Comparison of ENCODE assay signal across 10 cellular contexts in the genomic region with DNA sequence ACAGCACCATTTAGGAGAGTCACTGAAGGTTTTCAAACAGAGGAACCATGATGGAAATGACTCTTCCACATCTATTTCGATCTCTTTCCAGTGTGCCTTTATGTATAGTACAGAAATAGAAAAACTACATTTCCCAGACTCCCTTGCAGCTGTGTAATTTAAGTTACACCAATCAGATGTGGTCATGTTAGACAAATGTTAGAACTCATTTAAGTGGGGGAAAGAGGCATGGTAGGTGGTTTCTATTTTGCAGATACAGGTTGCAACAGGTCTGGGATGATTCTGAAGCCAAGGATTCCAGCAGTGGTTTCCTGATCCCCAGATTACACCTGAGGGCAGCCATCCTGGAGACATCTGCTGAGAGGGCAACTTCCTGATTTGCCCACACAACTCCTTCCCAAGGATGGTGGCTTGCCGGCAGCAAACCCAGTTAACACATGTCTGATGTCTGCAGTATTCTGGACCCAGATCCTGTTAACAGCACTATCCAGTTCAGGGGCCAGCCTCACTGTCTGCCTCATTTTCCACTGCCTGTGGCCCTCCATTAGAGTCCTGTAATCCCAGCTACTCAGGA. TPM values are rescaled to one million over a fixed set of nuclear protein-coding genes. Genes with fewer than 3 reads are reported as not detected.
DNase-seq lines count a peak whose midpoint lies in the region; ATAC-seq lines count a peak whose summit lies in the region.
"Had no signal": no experiment of that assay in that cellular context is flagged by ENCODE, and none has a peak within 500 bp of the region (broad histone marks: within the 10 kb centered on the region; RNA-seq: fewer than 3 reads in every experiment).

No MANE protein-coding gene starts in this region.

- peak; percentile 3 for DNase-seq in Ammon's horn (ENCODE audit: low spot score)
- peak; percentile 32 for DNase-seq in H7
- no peak for DNase-seq in activated naive CD8-positive, alpha-beta T cell treated with anti-CD3 and anti-CD28 coated beads, Interleukin-2, amount 50 U/mL, for 24 hours
- no peak for DNase-seq in left colon
- DNase-seq in HCEC 1CT, result no peak
- DNase-seq: DMS153, MG63 had no signal

- H3K36me3 ChIP-seq in H7 (replicated peaks; ENCODE audit: control insufficient read depth, insufficient read depth, low read length), result no peaks in the 10 kb centered on the region
- H3K36me3 ChIP-seq: MG63 had no signal

- peaks cover 6% of the 10 kb centered on the region for H3K4me1 Mint-ChIP-seq in activated naive CD8-positive, alpha-beta T cell treated with anti-CD3 and anti-CD28 coated beads, Interleukin-2, amount 50 U/mL, for 24 hours

- H3K4me3 Mint-ChIP-seq in activated naive CD8-positive, alpha-beta T cell treated with anti-CD3 and anti-CD28 coated beads, Interleukin-2, amount 50 U/mL, for 24 hours, result no peak overlapping the region

- H3K27me3 Mint-ChIP-seq in activated naive CD8-positive, alpha-beta T cell treated with anti-CD3 and anti-CD28 coated beads, Interleukin-2, amount 50 U/mL, for 24 hours, result no peaks in the 10 kb centered on the region

- ATAC-seq in activated naive CD8-positive, alpha-beta T cell treated with anti-CD3 and anti-CD28 coated beads, Interleukin-2, amount 50 U/mL, for 24 hours, result peak; percentile 49
- ATAC-seq in left colon (peak; percentile 42), GM21619 (IDR thresholded peaks at IDR 0.05; ENCODE audit: unreplicated experiment) (no peak), GM19328 (IDR thresholded peaks at IDR 0.05; ENCODE audit: unreplicated experiment) (no peak), HG03520 (IDR thresholded peaks at IDR 0.05; ENCODE audit: unreplicated experiment) (no peak)

- no peak overlapping the region for H3K27ac Mint-ChIP-seq in activated naive CD8-positive, alpha-beta T cell treated with anti-CD3 and anti-CD28 coated beads, Interleukin-2, amount 50 U/mL, for 24 hours

- H3K4me3 ChIP-seq in H7 (ENCODE audit: insufficient read depth, low read depth, low read length), result no peak overlapping the region
- H3K4me3 ChIP-seq: MG63 had no signal

- H3K36me3 Mint-ChIP-seq in activated naive CD8-positive, alpha-beta T cell treated with anti-CD3 and anti-CD28 coated beads, Interleukin-2, amount 50 U/mL, for 24 hours (ENCODE audit: low read depth), result no peaks in the 10 kb centered on the region

- H3K9me3 Mint-ChIP-seq in activated naive CD8-positive, alpha-beta T cell treated with anti-CD3 and anti-CD28 coated beads, Interleukin-2, amount 50 U/mL, for 24 hours, result no peaks in the 10 kb centered on the region

- intact Hi-C loops in left colon (cut with DNase I, micrococcal nuclease), result no loop called here

- H3K27me3 ChIP-seq in H7 (ENCODE audit: control insufficient read depth, insufficient read depth, low read length), result no peaks in the 10 kb centered on the region
- H3K27me3 ChIP-seq: MG63 had no signal

RNA-seq across cellular contexts. Expression of a gene that starts 38.7 kb away (rescaled TPM):
- 29.3 and 43.6 TPM in 2 replicates for total RNA-seq in H7 (2014; rRNA removed; shearing (Covaris generic))
- 10 to 100 TPM; 16.2 to 24.2 TPM for total RNA-seq in left colon

Comparison
In these comparisons a context has a peak if more than half of its experiments do, and no peak if none do; other contexts are left out.
1. DNase-seq: peak in Ammon's horn (single experiment) and H7 (single experiment); none in activated naive CD8-positive, alpha-beta T cell treated with anti-CD3 and anti-CD28 coated beads, Interleukin-2, amount 50 U/mL, for 24 hours (single experiment), left colon (0 of 2) and HCEC 1CT (single experiment).
2. ATAC-seq: peak in activated naive CD8-positive, alpha-beta T cell treated with anti-CD3 and anti-CD28 coated beads, Interleukin-2, amount 50 U/mL, for 24 hours (single experiment) and left colon (single experiment); none in GM21619 (single experiment), GM19328 (single experiment) and HG03520 (single experiment).